In the genomic region with DNA sequence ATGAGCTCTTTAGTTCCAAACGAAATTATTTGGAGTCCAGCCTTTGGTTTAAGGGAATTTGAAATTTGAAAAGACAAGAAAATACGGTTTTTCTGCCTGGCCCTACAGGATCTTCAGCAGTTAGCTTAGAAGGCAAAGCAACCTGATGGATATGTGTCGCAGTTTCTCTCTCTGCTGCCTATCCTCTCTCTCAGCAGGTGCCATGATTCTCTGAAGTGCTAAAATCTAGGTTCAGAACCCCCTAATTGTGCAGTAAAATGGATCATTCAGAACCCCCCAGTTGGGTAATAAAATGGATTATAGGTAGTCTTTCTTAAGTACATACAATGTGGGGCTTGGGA, we compare ENCODE assay signal across 8 cellular contexts. TPM values are rescaled to one million over a fixed set of nuclear protein-coding genes. Genes with fewer than 3 reads are reported as not detected.
DNase-seq lines count a peak whose midpoint lies in the region; ATAC-seq and TF ChIP-seq lines count a peak whose summit lies in the region.

No MANE protein-coding gene starts in this region.

- H3K9me3 ChIP-seq in tibial artery, result no peaks in the 10 kb centered on the region

- H3K4me3 Mint-ChIP-seq in WTC11, result peak overlapping the region; percentile 96
- peak overlapping the region; percentile 87 to 92 (median 89) for H3K4me3 Mint-ChIP-seq in immature natural killer cell

- peak overlapping the region; percentile 42; the same call in 1 of the 2 replicates for H3K27ac Mint-ChIP-seq in WTC11
- H3K27ac Mint-ChIP-seq in immature natural killer cell, result peak overlapping the region in 3 of 6 donors; percentile 23 to 80 (median 54)

- intact Hi-C loops in tibial artery (cut with DNase I; ENCODE audit: low total_unique reads), result no loop called here

- POLR2A ChIA-PET in WTC11 (lab: Charles Lee), result interaction anchor here (0.6 to 1.0 kb wide), 3 partner anchors 24 to 1061 kb away, joined by 3 read pairs; no protein-coding TSS in a partner anchor

- H3K4me1 Mint-ChIP-seq in WTC11, result peaks cover 32% of the 10 kb centered on the region
- peaks cover 43 to 53% of the 10 kb centered on the region in 2 donors for H3K4me1 Mint-ChIP-seq in immature natural killer cell

- DNase-seq in WTC11 (ENCODE audit: low spot score), result no peak
- no peak for DNase-seq in immature natural killer cell
- no peak for DNase-seq in tibial artery
- DNase-seq in stimulated activated CD4-positive, alpha-beta T cell treated with anti-CD3 and anti-CD28 coated beads, Interleukin-4, amount 100 ng/mL, for 24 hours, result no peak
- no peak for DNase-seq in NCI-H1417 treated with DMSO at 0.1 percent for 48 hours (lab: John Stamatoyannopoulos, UW)

- H3K9me3 Mint-ChIP-seq in WTC11 (peaks cover 19% of the 10 kb centered on the region), immature natural killer cell (peaks cover 0 to 5% (median 0%) of the 10 kb centered on the region in 6 donors)

- peaks cover 0 to 10% (median 9%) of the 10 kb centered on the region in 4 donors for H3K4me1 ChIP-seq in tibial artery

- H3K36me3 Mint-ChIP-seq in WTC11 (peaks cover 19% of the 10 kb centered on the region), immature natural killer cell (no peaks in the 10 kb centered on the region)

- TF ChIP-seq CTCF in WTC11 (IDR thresholded peaks at IDR 0.05) (no peak), tibial artery (IDR thresholded peaks at IDR 0.05) (no peak)

- ATAC-seq in GM18508 (IDR thresholded peaks at IDR 0.05; ENCODE audit: insufficient read depth, unreplicated experiment) (peak; percentile 5), HG02763 (IDR thresholded peaks at IDR 0.05; ENCODE audit: unreplicated experiment) (peak; percentile 5), WTC11 (peak; percentile 2; the same call in 1 of the 2 replicates), esophagus mucosa (no peak)

- H3K27ac ChIP-seq in tibial artery, result peak overlapping the region; percentile 67 to 71

- H3K36me3 ChIP-seq in tibial artery, result no peaks in the 10 kb centered on the region

- CTCF ChIA-PET in WTC11 (lab: Charles Lee), result interaction anchor here (0.7 to 1.7 kb wide), 5 partner anchors 9 to 1241 kb away, joined by 3 to 5 read pairs (median 3); a partner anchor contains a TSS

- H3K27me3 Mint-ChIP-seq in WTC11 (ENCODE audit: low read depth) (no peaks in the 10 kb centered on the region), immature natural killer cell (ENCODE audit: low read depth in 3 of 3) (peaks cover 0 to 2% (median 0%) of the 10 kb centered on the region in 3 donors)

- H3K4me3 ChIP-seq in tibial artery, result peak overlapping the region; percentile 60 to 64

- H3K27me3 ChIP-seq in tibial artery, result no peaks in the 10 kb centered on the region

TF ChIP-seq in WTC11, 78 proteins besides CTCF, POLR2A, EP300 and RAD21:
- TF ChIP-seq HMGA2 (CRISPR knock-in tag; IDR thresholded peaks at IDR 0.05), result no peak
- no peak for TF ChIP-seq MYBL2 (CRISPR knock-in tag; IDR thresholded peaks at IDR 0.05)
- no peak for TF ChIP-seq ELF4 (CRISPR knock-in tag; IDR thresholded peaks at IDR 0.05; ENCODE audit: low read depth)
- TF ChIP-seq ZNF232 (CRISPR knock-in tag; IDR thresholded peaks at IDR 0.05), result no peak
- TF ChIP-seq, protein P1, sequence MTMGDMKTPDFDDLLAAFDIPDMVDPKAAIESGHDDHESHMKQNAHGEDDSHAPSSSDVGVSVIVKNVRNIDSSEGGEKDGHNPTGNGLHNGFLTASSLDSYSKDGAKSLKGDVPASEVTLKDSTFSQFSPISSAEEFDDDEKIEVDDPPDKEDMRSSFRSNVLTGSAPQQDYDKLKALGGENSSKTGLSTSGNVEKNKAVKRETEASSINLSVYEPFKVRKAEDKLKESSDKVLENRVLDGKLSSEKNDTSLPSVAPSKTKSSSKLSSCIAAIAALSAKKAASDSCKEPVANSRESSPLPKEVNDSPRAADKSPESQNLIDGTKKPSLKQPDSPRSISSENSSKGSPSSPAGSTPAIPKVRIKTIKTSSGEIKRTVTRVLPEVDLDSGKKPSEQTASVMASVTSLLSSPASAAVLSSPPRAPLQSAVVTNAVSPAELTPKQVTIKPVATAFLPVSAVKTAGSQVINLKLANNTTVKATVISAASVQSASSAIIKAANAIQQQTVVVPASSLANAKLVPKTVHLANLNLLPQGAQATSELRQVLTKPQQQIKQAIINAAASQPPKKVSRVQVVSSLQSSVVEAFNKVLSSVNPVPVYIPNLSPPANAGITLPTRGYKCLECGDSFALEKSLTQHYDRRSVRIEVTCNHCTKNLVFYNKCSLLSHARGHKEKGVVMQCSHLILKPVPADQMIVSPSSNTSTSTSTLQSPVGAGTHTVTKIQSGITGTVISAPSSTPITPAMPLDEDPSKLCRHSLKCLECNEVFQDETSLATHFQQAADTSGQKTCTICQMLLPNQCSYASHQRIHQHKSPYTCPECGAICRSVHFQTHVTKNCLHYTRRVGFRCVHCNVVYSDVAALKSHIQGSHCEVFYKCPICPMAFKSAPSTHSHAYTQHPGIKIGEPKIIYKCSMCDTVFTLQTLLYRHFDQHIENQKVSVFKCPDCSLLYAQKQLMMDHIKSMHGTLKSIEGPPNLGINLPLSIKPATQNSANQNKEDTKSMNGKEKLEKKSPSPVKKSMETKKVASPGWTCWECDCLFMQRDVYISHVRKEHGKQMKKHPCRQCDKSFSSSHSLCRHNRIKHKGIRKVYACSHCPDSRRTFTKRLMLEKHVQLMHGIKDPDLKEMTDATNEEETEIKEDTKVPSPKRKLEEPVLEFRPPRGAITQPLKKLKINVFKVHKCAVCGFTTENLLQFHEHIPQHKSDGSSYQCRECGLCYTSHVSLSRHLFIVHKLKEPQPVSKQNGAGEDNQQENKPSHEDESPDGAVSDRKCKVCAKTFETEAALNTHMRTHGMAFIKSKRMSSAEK (CRISPR knock-in tag; IDR thresholded peaks at IDR 0.05; ENCODE audit: borderline replicate concordance), result no peak
- TF ChIP-seq KAT7 (CRISPR knock-in tag; IDR thresholded peaks at IDR 0.05; ENCODE audit: borderline replicate concordance), result no peak
- TF ChIP-seq ZNF219 (CRISPR knock-in tag; IDR thresholded peaks at IDR 0.05; ENCODE audit: borderline replicate concordance), result no peak
- TF ChIP-seq SP1 (CRISPR knock-in tag; conservative IDR thresholded peaks at IDR 0.05), result no peak
- no peak for TF ChIP-seq ESRRA (CRISPR knock-in tag; IDR thresholded peaks at IDR 0.05; ENCODE audit: borderline replicate concordance)
- no peak for TF ChIP-seq OVOL2 (CRISPR knock-in tag; IDR thresholded peaks at IDR 0.05; ENCODE audit: borderline replicate concordance)
- TF ChIP-seq, protein P2, sequence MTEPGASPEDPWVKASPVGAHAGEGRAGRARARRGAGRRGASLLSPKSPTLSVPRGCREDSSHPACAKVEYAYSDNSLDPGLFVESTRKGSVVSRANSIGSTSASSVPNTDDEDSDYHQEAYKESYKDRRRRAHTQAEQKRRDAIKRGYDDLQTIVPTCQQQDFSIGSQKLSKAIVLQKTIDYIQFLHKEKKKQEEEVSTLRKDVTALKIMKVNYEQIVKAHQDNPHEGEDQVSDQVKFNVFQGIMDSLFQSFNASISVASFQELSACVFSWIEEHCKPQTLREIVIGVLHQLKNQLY (CRISPR knock-in tag; IDR thresholded peaks at IDR 0.05), result no peak
- TF ChIP-seq FOXK1 (CRISPR knock-in tag; IDR thresholded peaks at IDR 0.05), result no peak
- TF ChIP-seq, protein P3, sequence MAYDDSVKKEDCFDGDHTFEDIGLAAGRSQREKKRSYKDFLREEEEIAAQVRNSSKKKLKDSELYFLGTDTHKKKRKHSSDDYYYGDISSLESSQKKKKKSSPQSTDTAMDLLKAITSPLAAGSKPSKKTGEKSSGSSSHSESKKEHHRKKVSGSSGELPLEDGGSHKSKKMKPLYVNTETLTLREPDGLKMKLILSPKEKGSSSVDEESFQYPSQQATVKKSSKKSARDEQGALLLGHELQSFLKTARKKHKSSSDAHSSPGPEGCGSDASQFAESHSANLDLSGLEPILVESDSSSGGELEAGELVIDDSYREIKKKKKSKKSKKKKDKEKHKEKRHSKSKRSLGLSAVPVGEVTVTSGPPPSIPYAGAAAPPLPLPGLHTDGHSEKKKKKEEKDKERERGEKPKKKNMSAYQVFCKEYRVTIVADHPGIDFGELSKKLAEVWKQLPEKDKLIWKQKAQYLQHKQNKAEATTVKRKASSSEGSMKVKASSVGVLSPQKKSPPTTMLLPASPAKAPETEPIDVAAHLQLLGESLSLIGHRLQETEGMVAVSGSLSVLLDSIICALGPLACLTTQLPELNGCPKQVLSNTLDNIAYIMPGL (CRISPR knock-in tag; IDR thresholded peaks at IDR 0.05), result no peak
- TF ChIP-seq, protein P4, sequence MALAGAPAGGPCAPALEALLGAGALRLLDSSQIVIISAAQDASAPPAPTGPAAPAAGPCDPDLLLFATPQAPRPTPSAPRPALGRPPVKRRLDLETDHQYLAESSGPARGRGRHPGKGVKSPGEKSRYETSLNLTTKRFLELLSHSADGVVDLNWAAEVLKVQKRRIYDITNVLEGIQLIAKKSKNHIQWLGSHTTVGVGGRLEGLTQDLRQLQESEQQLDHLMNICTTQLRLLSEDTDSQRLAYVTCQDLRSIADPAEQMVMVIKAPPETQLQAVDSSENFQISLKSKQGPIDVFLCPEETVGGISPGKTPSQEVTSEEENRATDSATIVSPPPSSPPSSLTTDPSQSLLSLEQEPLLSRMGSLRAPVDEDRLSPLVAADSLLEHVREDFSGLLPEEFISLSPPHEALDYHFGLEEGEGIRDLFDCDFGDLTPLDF (CRISPR knock-in tag; IDR thresholded peaks at IDR 0.05), result no peak
- no peak for TF ChIP-seq NR1H2 (CRISPR knock-in tag; IDR thresholded peaks at IDR 0.05)
- no peak for TF ChIP-seq ZNF396 (CRISPR knock-in tag; IDR thresholded peaks at IDR 0.05; ENCODE audit: borderline replicate concordance)
- TF ChIP-seq TEAD4 (CRISPR knock-in tag; IDR thresholded peaks at IDR 0.05), result no peak
- TF ChIP-seq, protein P5, sequence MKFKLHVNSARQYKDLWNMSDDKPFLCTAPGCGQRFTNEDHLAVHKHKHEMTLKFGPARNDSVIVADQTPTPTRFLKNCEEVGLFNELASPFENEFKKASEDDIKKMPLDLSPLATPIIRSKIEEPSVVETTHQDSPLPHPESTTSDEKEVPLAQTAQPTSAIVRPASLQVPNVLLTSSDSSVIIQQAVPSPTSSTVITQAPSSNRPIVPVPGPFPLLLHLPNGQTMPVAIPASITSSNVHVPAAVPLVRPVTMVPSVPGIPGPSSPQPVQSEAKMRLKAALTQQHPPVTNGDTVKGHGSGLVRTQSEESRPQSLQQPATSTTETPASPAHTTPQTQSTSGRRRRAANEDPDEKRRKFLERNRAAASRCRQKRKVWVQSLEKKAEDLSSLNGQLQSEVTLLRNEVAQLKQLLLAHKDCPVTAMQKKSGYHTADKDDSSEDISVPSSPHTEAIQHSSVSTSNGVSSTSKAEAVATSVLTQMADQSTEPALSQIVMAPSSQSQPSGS (CRISPR knock-in tag; IDR thresholded peaks at IDR 0.05; ENCODE audit: borderline replicate concordance, low read depth), result no peak

RNA-seq across cellular contexts. Expression of a gene that starts 0.4 kb away (rescaled TPM):
- total RNA-seq in WTC11 (2021) (39.8 to 46.0 TPM (median 44.5 TPM) in 3 replicates), esophagus mucosa (10.4 TPM)
- under 1 TPM in 2 of 3 donors, not detected in 1; 0.14 to 0.75 TPM for polyA plus RNA-seq in immature natural killer cell

RNA-seq across cellular contexts. Expression of a gene that starts 47.6 kb away (rescaled TPM):
- not detected in 3 replicates for total RNA-seq in WTC11 (2021)
- polyA plus RNA-seq in immature natural killer cell, result not detected
- not detected for total RNA-seq in esophagus mucosa
